Comparison of ENCODE assay signal across 2 cellular contexts in the genomic region with DNA sequence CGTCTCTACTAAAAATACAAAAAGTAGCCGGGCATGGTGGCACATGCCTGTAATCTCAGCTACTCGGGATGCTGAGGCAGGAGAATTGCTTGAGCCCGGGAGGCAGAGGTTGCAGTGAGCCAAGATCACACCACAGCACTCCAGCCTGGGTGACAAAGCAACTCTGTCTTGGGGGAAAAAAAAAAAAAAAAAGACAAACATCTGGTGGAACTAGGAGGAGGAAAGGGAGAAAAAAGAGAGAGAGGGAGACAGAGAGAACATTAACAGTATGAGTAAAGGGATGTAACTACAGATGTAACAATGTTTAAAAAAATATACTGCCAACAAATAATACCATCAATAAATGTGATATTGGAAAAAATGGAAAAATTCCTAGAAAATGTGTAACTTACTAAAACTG. TPM values are rescaled to one million over a fixed set of nuclear protein-coding genes. Genes with fewer than 3 reads are reported as not detected.
"Had no signal": no experiment of that assay in that cellular context is flagged by ENCODE, and none has a peak within 500 bp of the region (broad histone marks: within the 10 kb centered on the region; RNA-seq: fewer than 3 reads in every experiment).

No MANE protein-coding gene starts in this region.

RNA-seq across cellular contexts. Expression of a gene that starts 32.3 kb away (rescaled TPM):
- total RNA-seq: MCF 10A, NCI-H460 had no signal
